In the genomic region with DNA sequence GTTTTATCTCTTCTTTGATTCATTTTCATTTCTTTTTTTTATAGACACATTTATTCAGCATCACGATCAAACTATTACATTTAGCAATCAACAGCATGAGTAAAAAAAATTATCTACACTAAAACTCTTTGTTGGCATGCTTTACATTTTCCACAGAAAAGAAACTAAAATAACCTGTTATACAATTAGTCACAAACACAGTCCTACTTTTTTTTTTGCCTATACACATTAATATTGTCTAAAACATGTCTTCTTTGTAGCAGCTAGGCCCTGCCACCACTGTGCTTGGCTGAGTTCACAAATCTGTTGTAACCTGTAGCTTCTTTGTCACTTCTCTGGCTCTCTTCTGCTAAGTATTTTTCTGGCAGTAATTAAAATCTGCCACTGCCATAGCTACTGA, we compare ENCODE assay signal across 21 cellular contexts.
DNase-seq lines count a peak whose midpoint lies in the region; ATAC-seq, FAIRE-seq and TF ChIP-seq lines count a peak whose summit lies in the region.
"Had no signal": no experiment of that assay in that cellular context is flagged by ENCODE, and none has a peak within 500 bp of the region (broad histone marks: within the 10 kb centered on the region; RNA-seq: fewer than 3 reads in every experiment).

No MANE protein-coding gene starts in this region.

- ATAC-seq in right lobe of liver = no peak

- CTCF ChIA-PET in MCF 10A (lab: Yijun Ruan, JAX) = no interaction called here
- CTCF ChIA-PET in mammary epithelial cell (lab: Charles Lee; ENCODE audit: low non-redundant PET) = no interaction called here

- peaks cover 20% of the 10 kb centered on the region for H3K36me3 Mint-ChIP-seq in MCF 10A (ENCODE audit: insufficient read depth, unreplicated experiment)
- H3K36me3 Mint-ChIP-seq in immature natural killer cell = peaks cover 5 to 14% (median 9%) of the 10 kb centered on the region in 3 donors

- WGBS in mammary epithelial cell (ENCODE audit: low coverage, missing lambda C conversion rate) = 0% methylated on average over 1 of the region's 1 CpG
- WGBS in right lobe of liver (ENCODE audit: insufficient coverage, low coverage, low lambda C conversion rate, missing lambda C conversion rate) = 91% methylated on average over 1 of the region's 1 CpG

- no peak for FAIRE-seq in bronchial epithelial cell (lab: Jason Lieb, UNC)
- FAIRE-seq: A549 had no signal

- no peak for TF ChIP-seq POLR2A in right lobe of liver (IDR thresholded peaks at IDR 0.05)

- no peaks in the 10 kb centered on the region for H3K36me3 ChIP-seq in mammary epithelial cell (ENCODE audit: insufficient read depth, low read length)
- peaks cover 4% of the 10 kb centered on the region for H3K36me3 ChIP-seq in bronchial epithelial cell (ENCODE audit: control insufficient read depth, insufficient read depth, low read length)
- no peaks in the 10 kb centered on the region for H3K36me3 ChIP-seq in right lobe of liver
- H3K36me3 ChIP-seq: BE2C, SJCRH30 had no signal

- H3K27me3 Mint-ChIP-seq in MCF 10A (ENCODE audit: insufficient read depth, unreplicated experiment) (no peaks in the 10 kb centered on the region), immature natural killer cell (ENCODE audit: low read depth in 3 of 3) (peaks cover 0 to 2% (median 0%) of the 10 kb centered on the region in 3 donors)
- H3K27me3 Mint-ChIP-seq: IgD-negative memory B cell had no signal

- POLR2A ChIA-PET in MCF 10A (lab: Yijun Ruan, JAX) = interaction anchor here (0.6 kb wide), 1 partner anchor 12 kb away, joined by 3 read pairs; no protein-coding TSS in a partner anchor

- no peak overlapping the region for H3K9ac ChIP-seq in mammary epithelial cell (ENCODE audit: insufficient read depth, low read length)

- H3K27ac ChIP-seq in mammary epithelial cell (ENCODE audit: insufficient read depth, low read depth, low read length) (no peak overlapping the region), right lobe of liver (no peak overlapping the region)
- H3K27ac ChIP-seq: A549, Peyer's patch, SJCRH30 had no signal

- H3K4me1 ChIP-seq in mammary epithelial cell (ENCODE audit: insufficient read depth, low read length) (no peaks in the 10 kb centered on the region), right lobe of liver (no peaks in the 10 kb centered on the region)
- H3K4me1 ChIP-seq: A549, BE2C, Peyer's patch, SJCRH30 had no signal

- H2AFZ ChIP-seq in mammary epithelial cell (ENCODE audit: low read depth, low read length) = no peak overlapping the region

- H3K27me3 ChIP-seq in mammary epithelial cell (ENCODE audit: insufficient read depth, low read length) (no peaks in the 10 kb centered on the region), bronchial epithelial cell (ENCODE audit: control insufficient read depth, insufficient read depth, low read length) (no peaks in the 10 kb centered on the region), right lobe of liver (no peaks in the 10 kb centered on the region)
- H3K27me3 ChIP-seq: BE2C, Peyer's patch, SJCRH30 had no signal

- no peak overlapping the region for H3K4me2 ChIP-seq in mammary epithelial cell (ENCODE audit: insufficient read depth, low read depth, low read length)
- H3K4me2 ChIP-seq: A549 had no signal

- peaks cover 9% of the 10 kb centered on the region for H3K79me2 ChIP-seq in mammary epithelial cell (ENCODE audit: insufficient read depth, low read length)

- H3K9me3 Mint-ChIP-seq in MCF 10A (ENCODE audit: unreplicated experiment) (no peaks in the 10 kb centered on the region), immature natural killer cell (no peaks in the 10 kb centered on the region)
- H3K9me3 Mint-ChIP-seq: IgD-negative memory B cell had no signal

- in situ Hi-C loops in mammary epithelial cell (cut with MboI; ENCODE audit: low sequenced_read_pairs in 2 of 2) = loop anchor here in 1 of 2 donors (25.0 kb wide), 1 partner anchor 110 kb away; the partner anchor contains the start of gene STIM1

- no peak overlapping the region for H3K4me3 ChIP-seq in mammary epithelial cell (replicated peaks in 1 of 3; ENCODE audit: insufficient read depth in 1 of 3, low read depth in 2 of 3, low read length in 3 of 3)
- H3K4me3 ChIP-seq in bronchial epithelial cell (ENCODE audit: low read depth, low read length) = no peak overlapping the region
- H3K4me3 ChIP-seq in right lobe of liver = no peak overlapping the region
- H3K4me3 ChIP-seq: A549, Peyer's patch, SJCRH30 had no signal

- dilution Hi-C loops in mammary epithelial cell (cut with HindIII; ENCODE audit: low sequenced_read_pairs) = no loop called here

- no peak for DNase-seq in MCF 10A (ENCODE audit: unreplicated experiment)
- DNase-seq in mammary epithelial cell = no peak
- DNase-seq in bronchial epithelial cell (ENCODE audit: low read depth) = peak; percentile 51
- DNase-seq in immature natural killer cell = no peak
- DNase-seq in activated CD8-positive, alpha-beta memory T cell treated with anti-CD3 and anti-CD28 coated beads, Interleukin-2, amount 50 U/mL, for 48 hours = no peak
- DNase-seq in T-helper 1 cell = no peak
- no peak for DNase-seq in right lobe of liver
- DNase-seq: BE2C, EL, H7, NCI-H1105 treated with DMSO at 0.1 percent for 48 hours, NCI-H1694, NCI-H2081, NCI-H2171, NCI-H345, NCI-H524, NCI-H774, Peyer's patch, SJCRH30 had no signal

- intact Hi-C loops in MCF 10A (cut with micrococcal nuclease) (loop anchor here (10.0 kb wide), 1 partner anchor 118 kb away; the partner anchor contains the start of gene STIM1), mammary epithelial cell (cut with micrococcal nuclease) (no loop called here), right lobe of liver (cut with DNase I) (no loop called here)

- no peak overlapping the region for H3K4me3 Mint-ChIP-seq in MCF 10A (ENCODE audit: unreplicated experiment)
- H3K4me3 Mint-ChIP-seq in immature natural killer cell = no peak overlapping the region
- H3K4me3 Mint-ChIP-seq: IgD-negative memory B cell had no signal

- TF ChIP-seq CTCF in MCF 10A (IDR thresholded peaks at IDR 0.05; ENCODE audit: unreplicated experiment) (no peak), mammary epithelial cell (conservative IDR thresholded peaks at IDR 0.05 in 1 of 2, IDR thresholded peaks at IDR 0.05 in 1 of 2; ENCODE audit: extremely low read depth in 1 of 2, insufficient read depth in 1 of 2, low read depth in 1 of 2, low read length in 2 of 2) (no peak), bronchial epithelial cell (IDR thresholded peaks at IDR 0.05; ENCODE audit: insufficient read depth, low read length, severe bottlenecking) (no peak), right lobe of liver (IDR thresholded peaks at IDR 0.05) (no peak)

- peak overlapping the region; percentile 28 for H3K27ac Mint-ChIP-seq in MCF 10A (ENCODE audit: low read depth, unreplicated experiment)
- peak overlapping the region; percentile 13 to 66 (median 49) for H3K27ac Mint-ChIP-seq in immature natural killer cell
- H3K27ac Mint-ChIP-seq: IgD-negative memory B cell had no signal

- no TSS peak for BruUV-seq in MCF 10A (replicated peaks; lab: Mats Ljungman, UMichigan)
- no TSS peak for BruUV-seq in mammary epithelial cell (replicated peaks; lab: Mats Ljungman, UMichigan)

- H4K20me1 ChIP-seq in mammary epithelial cell (ENCODE audit: insufficient read depth, low read length) = no peaks in the 10 kb centered on the region

- no peaks in the 10 kb centered on the region for H3K9me3 ChIP-seq in mammary epithelial cell (replicated peaks; ENCODE audit: insufficient read depth, low read length)
- no peaks in the 10 kb centered on the region for H3K9me3 ChIP-seq in right lobe of liver
- H3K9me3 ChIP-seq: A549, BE2C, Peyer's patch, SJCRH30 had no signal

- H3K4me1 Mint-ChIP-seq in MCF 10A (ENCODE audit: insufficient read depth, unreplicated experiment) = no peaks in the 10 kb centered on the region
- peaks cover 71 to 88% of the 10 kb centered on the region in 2 donors for H3K4me1 Mint-ChIP-seq in immature natural killer cell
